In the genomic region with DNA sequence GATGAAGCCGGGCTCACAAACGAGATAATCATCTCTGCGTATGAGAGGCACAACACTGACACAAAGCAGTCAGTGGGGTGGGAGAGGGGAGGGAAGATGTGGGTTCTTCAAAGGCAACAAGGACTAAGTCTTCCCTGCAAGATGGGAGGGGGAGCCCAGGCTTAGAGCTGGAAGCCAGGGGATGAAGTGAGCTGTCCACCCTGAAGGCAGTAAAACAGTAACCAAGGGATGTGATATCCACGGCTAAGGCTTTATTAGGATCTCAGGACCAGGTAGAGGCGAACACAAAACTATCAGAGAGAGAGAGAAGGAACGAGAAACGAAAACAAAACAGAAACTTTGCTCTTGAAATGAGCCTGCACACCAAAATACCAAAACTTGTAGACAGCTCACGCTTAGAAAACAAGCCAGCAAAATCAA, we compare ENCODE assay signal across 9 cellular contexts.
A peak's percentile ranks its signal among the peaks of the same experiment; 100 is the strongest.
DNase-seq lines count a peak whose midpoint lies in the region; ATAC-seq lines count a peak whose summit lies in the region.
"Had no signal": no experiment of that assay in that cellular context is flagged by ENCODE, and none has a peak within 500 bp of the region (broad histone marks: within the 10 kb centered on the region; RNA-seq: fewer than 3 reads in every experiment).

No MANE protein-coding gene starts in this region.

- ATAC-seq in GM19395 (IDR thresholded peaks at IDR 0.05; ENCODE audit: unreplicated experiment) = peak; percentile 97
- peak; percentile 93 for ATAC-seq in HG03095 (IDR thresholded peaks at IDR 0.05; ENCODE audit: unreplicated experiment)
- peak; percentile 80 for ATAC-seq in activated CD8-positive, alpha-beta T cell treated with anti-CD3 and anti-CD28 coated beads, Interleukin-2, amount 10 ng/mL, durations not matched to agents 7 days and 5 days
- ATAC-seq in Right ventricle myocardium superior (ENCODE audit: poor library complexity) = no peak

- peaks cover 2% of the 10 kb centered on the region for H3K27me3 Mint-ChIP-seq in activated CD8-positive, alpha-beta T cell treated with anti-CD3 and anti-CD28 coated beads, Interleukin-2, amount 10 ng/mL, durations not matched to agents 7 days and 5 days (ENCODE audit: low read depth)

- peak overlapping the region; percentile 88 for H3K27ac Mint-ChIP-seq in activated CD8-positive, alpha-beta T cell treated with anti-CD3 and anti-CD28 coated beads, Interleukin-2, amount 10 ng/mL, durations not matched to agents 7 days and 5 days

- peaks cover 29% of the 10 kb centered on the region for H3K4me1 Mint-ChIP-seq in activated CD8-positive, alpha-beta T cell treated with anti-CD3 and anti-CD28 coated beads, Interleukin-2, amount 10 ng/mL, durations not matched to agents 7 days and 5 days (ENCODE audit: low read depth)

- DNase-seq in activated CD8-positive, alpha-beta T cell treated with anti-CD3 and anti-CD28 coated beads, Interleukin-2, amount 10 ng/mL, durations not matched to agents 7 days and 5 days = peak; percentile 41
- DNase-seq in stimulated activated CD8-positive, alpha-beta memory T cell treated with anti-CD3 and anti-CD28 coated beads, Interleukin-4, amount 100 ng/mL, for 48 hours = peak; percentile 36
- DNase-seq in LoVo (ENCODE audit: low spot score) (no peak), Right ventricle myocardium superior (no peak), middle frontal gyrus (ENCODE audit: extremely low spot score, low spot score) (no peak), SKM-1 treated with dmso at 0.1 percent for 144 hours (lab: John Stamatoyannopoulos, UW; ENCODE audit: unreplicated experiment) (no peak)
- DNase-seq: naive B cell had no signal

- intact Hi-C loops in Right ventricle myocardium superior (cut with DNase I) = no loop called here

- peak overlapping the region; percentile 73 for H3K4me3 Mint-ChIP-seq in activated CD8-positive, alpha-beta T cell treated with anti-CD3 and anti-CD28 coated beads, Interleukin-2, amount 10 ng/mL, durations not matched to agents 7 days and 5 days

- peaks cover 21% of the 10 kb centered on the region for H3K36me3 Mint-ChIP-seq in activated CD8-positive, alpha-beta T cell treated with anti-CD3 and anti-CD28 coated beads, Interleukin-2, amount 10 ng/mL, durations not matched to agents 7 days and 5 days (ENCODE audit: low read depth)

- peaks cover 15% of the 10 kb centered on the region for H3K9me3 Mint-ChIP-seq in activated CD8-positive, alpha-beta T cell treated with anti-CD3 and anti-CD28 coated beads, Interleukin-2, amount 10 ng/mL, durations not matched to agents 7 days and 5 days (ENCODE audit: insufficient read depth)

- POLR2A ChIA-PET in activated CD8-positive, alpha-beta T cell treated with anti-CD3 and anti-CD28 coated beads, Interleukin-2, amount 10 ng/mL, durations not matched to agents 7 days and 5 days (lab: Charles Lee) = interaction anchor here (0.6 to 1.0 kb wide), 2 partner anchors 76 to 340 kb away, joined by 3 to 4 read pairs; no protein-coding TSS in a partner anchor

- CTCF ChIA-PET in activated CD8-positive, alpha-beta T cell treated with anti-CD3 and anti-CD28 coated beads, Interleukin-2, amount 10 ng/mL, durations not matched to agents 7 days and 5 days (lab: Charles Lee) = interaction anchor here (0.9 to 2.1 kb wide), 3 partner anchors 66 to 154 kb away, joined by 3 to 8 read pairs (median 4); no protein-coding TSS in a partner anchor

Comparison
In these comparisons a context has a peak if more than half of its experiments do, and no peak if none do; other contexts are left out.
1. DNase-seq: peak in activated CD8-positive, alpha-beta T cell treated with anti-CD3 and anti-CD28 coated beads, Interleukin-2, amount 10 ng/mL, durations not matched to agents 7 days and 5 days (single experiment) and stimulated activated CD8-positive, alpha-beta memory T cell treated with anti-CD3 and anti-CD28 coated beads, Interleukin-4, amount 100 ng/mL, for 48 hours (single experiment); none in LoVo (single experiment), Right ventricle myocardium superior (single experiment), middle frontal gyrus (single experiment) and SKM-1 treated with dmso at 0.1 percent for 144 hours (single experiment).